Comparison of ENCODE assay signal across 9 cellular contexts in the genomic region with DNA sequence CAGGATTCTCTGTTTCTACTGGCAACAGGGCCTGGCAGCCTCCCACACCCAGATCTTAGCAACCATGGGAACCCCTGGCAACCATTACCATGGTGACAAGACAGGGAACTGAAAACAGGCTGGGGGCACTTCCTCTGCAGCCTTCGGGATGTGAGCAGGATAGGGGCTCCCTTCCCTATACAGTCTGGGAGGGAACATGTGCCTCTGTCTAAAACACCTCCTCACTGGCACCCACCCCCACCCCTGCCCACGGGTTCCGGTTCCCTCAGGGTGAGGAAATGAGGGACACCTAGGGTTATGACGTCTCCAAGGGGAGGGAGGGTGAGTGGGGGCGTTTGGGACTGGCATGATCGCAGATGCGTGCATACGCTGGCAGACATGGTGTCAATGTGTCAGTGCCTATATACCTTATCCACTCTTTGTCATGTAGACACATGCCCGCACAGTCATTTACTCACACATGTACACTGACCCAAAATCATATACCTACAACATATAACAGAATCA. TPM values are rescaled to one million over a fixed set of nuclear protein-coding genes. Genes with fewer than 3 reads are reported as not detected.
DNase-seq lines count a peak whose midpoint lies in the region; ATAC-seq and TF ChIP-seq lines count a peak whose summit lies in the region.
"Had no signal": no experiment of that assay in that cellular context is flagged by ENCODE, and none has a peak within 500 bp of the region (broad histone marks: within the 10 kb centered on the region; RNA-seq: fewer than 3 reads in every experiment).

No MANE protein-coding gene starts in this region.

- POLR2A ChIA-PET in GM10248 (lab: Yijun Ruan, JAX): no interaction called here

- H3K27ac ChIP-seq in temporal lobe (ENCODE audit: low read depth, low read length): peak overlapping the region; percentile 13
- H3K27ac ChIP-seq: psoas muscle had no signal

- CTCF ChIA-PET in GM10248 (lab: Yijun Ruan, JAX): interaction anchor here (0.7 to 2.9 kb wide), 4 partner anchors 25 to 111 kb away, joined by 3 to 67 read pairs (median 8); no protein-coding TSS in a partner anchor

- no peak for TF ChIP-seq CTCF in GM10248 (IDR thresholded peaks at IDR 0.05; ENCODE audit: control extremely low read depth, extremely low read depth, low read depth, missing control alignments)

- peak; percentile 73 for DNase-seq in DMS153 (lab: John Stamatoyannopoulos, UW)
- DNase-seq in NCI-H1417 treated with DMSO at 0.1 percent for 48 hours (lab: John Stamatoyannopoulos, UW): peak; percentile 50
- peak; percentile 77 for DNase-seq in activated T-cell treated with anti-CD3 and anti-CD28 coated beads for 4 hours
- peak; percentile 21 for DNase-seq in hepatic stellate cell (ENCODE audit: low spot score)
- DNase-seq in epidermal melanocyte (ENCODE audit: insufficient read length, low spot score): no peak
- DNase-seq in GM10248 (ENCODE audit: extremely low spot score): no peak

- no peak for ATAC-seq in HG03432 (IDR thresholded peaks at IDR 0.05; ENCODE audit: unreplicated experiment)
- ATAC-seq: psoas muscle had no signal

RNA-seq across cellular contexts. Expression of a gene that starts 3.0 kb away (rescaled TPM):
- 37.1 TPM for total RNA-seq in temporal lobe

RNA-seq across cellular contexts. Expression of a gene that starts 28.5 kb away (rescaled TPM):
- total RNA-seq in temporal lobe: 25.6 TPM

Comparison
In these comparisons a context has a peak if more than half of its experiments do, and no peak if none do; other contexts are left out.
1. DNase-seq: peak in DMS153 (single experiment), NCI-H1417 treated with DMSO at 0.1 percent for 48 hours (single experiment), activated T-cell treated with anti-CD3 and anti-CD28 coated beads for 4 hours (single experiment) and hepatic stellate cell (single experiment); none in epidermal melanocyte (single experiment) and GM10248 (single experiment).